9 cellular contexts compared by ENCODE assay signal in the genomic region with DNA sequence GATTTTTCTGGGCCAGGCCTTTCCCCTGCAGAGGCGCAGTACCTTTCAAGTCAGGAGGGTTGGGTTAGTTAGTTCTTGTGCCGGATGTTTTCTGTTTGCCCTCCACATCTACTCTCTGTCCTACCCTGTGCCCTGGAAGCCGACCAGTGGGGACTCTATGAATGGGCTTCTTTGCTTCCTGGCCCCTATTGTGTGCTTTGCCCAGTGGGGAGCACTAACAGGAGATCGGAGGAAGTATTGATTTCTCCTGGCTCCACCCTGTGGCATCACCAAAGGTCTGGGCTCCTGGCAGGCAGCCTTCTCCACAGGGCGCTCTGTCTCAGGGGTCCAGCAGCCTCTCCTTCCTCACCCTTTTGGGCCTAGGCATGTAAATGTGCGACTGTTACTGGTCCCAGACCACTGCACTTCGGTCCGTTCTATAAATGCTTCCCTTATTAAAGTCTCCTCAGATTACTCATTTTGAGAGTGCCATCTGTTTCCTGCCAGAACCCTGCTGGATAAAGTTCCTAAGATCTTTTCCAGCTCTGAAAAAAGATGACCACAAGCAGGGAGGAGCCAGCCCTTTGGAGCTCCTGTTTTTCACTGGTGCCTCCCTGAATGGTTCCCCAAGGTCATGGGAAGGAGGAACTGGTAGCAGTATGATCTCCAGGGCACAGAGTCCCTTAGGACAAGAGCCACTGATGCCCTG. TPM values are rescaled to one million over a fixed set of nuclear protein-coding genes. Genes with fewer than 3 reads are reported as not detected.
DNase-seq lines count a peak whose midpoint lies in the region; ATAC-seq and TF ChIP-seq lines count a peak whose summit lies in the region.
"Had no signal": no experiment of that assay in that cellular context is flagged by ENCODE, and none has a peak within 500 bp of the region (broad histone marks: within the 10 kb centered on the region; RNA-seq: fewer than 3 reads in every experiment).

No MANE protein-coding gene starts in this region.

- H3K27ac Mint-ChIP-seq in T-cell = no peak overlapping the region
- H3K27ac Mint-ChIP-seq: activated CD4-positive, alpha-beta T cell treated with anti-CD3 and anti-CD28 coated beads, Interleukin-2, amount 10 ng/mL, durations not matched to agents 7 days and 5 days had no signal

- no peak for TF ChIP-seq POLR2A in gastrocnemius medialis (IDR thresholded peaks at IDR 0.05)

- no peak overlapping the region for H3K18ac ChIP-seq in mesendoderm (ENCODE audit: low read length)

- no peak overlapping the region for H3K9ac ChIP-seq in mesendoderm (ENCODE audit: low read length)

- H3K56ac ChIP-seq in mesendoderm (ENCODE audit: low read length) = no peak overlapping the region

- no peak overlapping the region for H3K23ac ChIP-seq in mesendoderm (ENCODE audit: low read length)

- no peaks in the 10 kb centered on the region for H3K79me2 ChIP-seq in mesendoderm (ENCODE audit: control insufficient read depth, insufficient read depth, low read length)

- H3K4me3 Mint-ChIP-seq in T-cell = peak overlapping the region in 2 of 3 donors; percentile 4 to 17
- H3K4me3 Mint-ChIP-seq: activated CD4-positive, alpha-beta T cell treated with anti-CD3 and anti-CD28 coated beads, Interleukin-2, amount 10 ng/mL, durations not matched to agents 7 days and 5 days had no signal

- peaks cover 2% of the 10 kb centered on the region for H3K79me1 ChIP-seq in mesendoderm (ENCODE audit: low read length)

- no peak for ATAC-seq in T-cell (replicated peaks in 1 of 4)
- peak; percentile 64 to 81 for ATAC-seq in gastrocnemius medialis
- ATAC-seq in HG03280 (IDR thresholded peaks at IDR 0.05; ENCODE audit: unreplicated experiment) = no peak

- no CpG with 5 or more reads among the region's 8 CpGs for WGBS in mesendoderm (ENCODE audit: extremely low coverage, insufficient coverage, low lambda C conversion rate)

- POLR2A ChIA-PET in T-cell (lab: Charles Lee) = interaction anchor here in 1 of 2 donors (0.6 kb wide), 1 partner anchor 166 kb away, joined by 3 read pairs; no protein-coding TSS in a partner anchor

- no peaks in the 10 kb centered on the region for H3K36me3 Mint-ChIP-seq in T-cell

- H3K27me3 Mint-ChIP-seq in T-cell = no peaks in the 10 kb centered on the region
- H3K27me3 Mint-ChIP-seq: activated CD4-positive, alpha-beta T cell treated with anti-CD3 and anti-CD28 coated beads, Interleukin-2, amount 10 ng/mL, durations not matched to agents 7 days and 5 days had no signal

- H2BK15ac ChIP-seq in mesendoderm (replicated peaks; ENCODE audit: low read depth) = no peak overlapping the region

- H3K4ac ChIP-seq in mesendoderm (ENCODE audit: low read depth, low read length) = no peak overlapping the region

- peaks cover 22 to 29% (median 28%) of the 10 kb centered on the region in 3 donors for H3K4me1 Mint-ChIP-seq in T-cell

- CTCF ChIA-PET in T-cell (lab: Charles Lee) = no interaction called here

- H3K27ac ChIP-seq in gastrocnemius medialis (peak overlapping the region; percentile 26 to 63 (median 44)), mesendoderm (ENCODE audit: low read depth, low read length) (no peak overlapping the region)

- no peak overlapping the region for H3K4me2 ChIP-seq in mesendoderm (ENCODE audit: low read length)

- H3K9me3 Mint-ChIP-seq in T-cell = no peaks in the 10 kb centered on the region
- H3K9me3 Mint-ChIP-seq: activated CD4-positive, alpha-beta T cell treated with anti-CD3 and anti-CD28 coated beads, Interleukin-2, amount 10 ng/mL, durations not matched to agents 7 days and 5 days had no signal

- H2AK5ac ChIP-seq in mesendoderm (ENCODE audit: low read length) = no peak overlapping the region

- H3K27me3 ChIP-seq in gastrocnemius medialis (no peaks in the 10 kb centered on the region), mesendoderm (ENCODE audit: insufficient read depth, low read length, poor library complexity) (no peaks in the 10 kb centered on the region)

- peaks cover 24 to 40% of the 10 kb centered on the region in 2 donors for H3K4me1 ChIP-seq in gastrocnemius medialis
- H3K4me1 ChIP-seq in mesendoderm (ENCODE audit: control insufficient read depth, low read depth, low read length) = peaks cover 6% of the 10 kb centered on the region

- H3K4me3 ChIP-seq in gastrocnemius medialis = no peak overlapping the region
- H3K4me3 ChIP-seq in mesendoderm (ENCODE audit: low read length) = no peak overlapping the region

- no peaks in the 10 kb centered on the region for H3K9me3 ChIP-seq in gastrocnemius medialis

- no peak overlapping the region for H2BK120ac ChIP-seq in mesendoderm (ENCODE audit: low read depth, low read length)

- H2BK5ac ChIP-seq in mesendoderm (ENCODE audit: low read length) = no peak overlapping the region

- no peak overlapping the region for H4K5ac ChIP-seq in mesendoderm (ENCODE audit: low read length)

- DNase-seq in GM04503 (ENCODE audit: low read depth) = peak; percentile 57
- no peak for DNase-seq in T-cell
- peak; percentile 22 for DNase-seq in glomerular visceral epithelial cell (ENCODE audit: extremely low spot score)
- DNase-seq in gastrocnemius medialis = peak; percentile 18 to 38
- no peak for DNase-seq in GM13977 (ENCODE audit: low spot score)
- DNase-seq in mesendoderm = no peak
- no peak for DNase-seq in stimulated activated CD8-positive, alpha-beta memory T cell treated with anti-CD3 and anti-CD28 coated beads, Interleukin-4, amount 100 ng/mL, for 48 hours
- DNase-seq: activated CD4-positive, alpha-beta T cell treated with anti-CD3 and anti-CD28 coated beads, Interleukin-2, amount 10 ng/mL, durations not matched to agents 7 days and 5 days had no signal

- H3K36me3 ChIP-seq in gastrocnemius medialis = no peaks in the 10 kb centered on the region
- no peaks in the 10 kb centered on the region for H3K36me3 ChIP-seq in mesendoderm (ENCODE audit: control insufficient read depth, insufficient read depth, low read length)

- H4K8ac ChIP-seq in mesendoderm (ENCODE audit: low read depth, low read length) = no peak overlapping the region

- intact Hi-C loops in gastrocnemius medialis (cut with DNase I; ENCODE audit: low total_unique reads) = no loop called here

- TF ChIP-seq CTCF in gastrocnemius medialis (IDR thresholded peaks at IDR 0.05 in 4 of 5, conservative IDR thresholded peaks at IDR 0.05 in 1 of 5) (no peak), GM13977 (IDR thresholded peaks at IDR 0.05; ENCODE audit: extremely low read depth, insufficient read depth, missing control alignments) (no peak)

- in situ Hi-C loops in gastrocnemius medialis (cut with MboI; ENCODE audit: low sequenced_read_pairs in 4 of 4) = no loop called here
- in situ Hi-C loops in GM13977 (cut with MboI; ENCODE audit: low pct_unique_long_range_greater_than_20kb, low sequenced_read_pairs, unreplicated experiment) = no loop called here

RNA-seq across cellular contexts. Expression of gene CTDSPL, which starts 44.5 kb away (rescaled TPM):
- 1 to 10 TPM in 4 of 5 donors, under 1 TPM in 1; 0.54 to 2.5 (median 2.0) TPM for total RNA-seq in T-cell
- 10 to 100 TPM; 12.1 to 23.1 (median 14.6) TPM for total RNA-seq in gastrocnemius medialis
- 7.6 TPM for polyA plus RNA-seq in mesendoderm (2013, experiment 1 of 2)
- polyA plus RNA-seq in mesendoderm (2013, experiment 2 of 2) = 8.1 TPM

Comparison
In these comparisons a context has a peak if more than half of its experiments do, and no peak if none do; other contexts are left out.
1. DNase-seq: peak in GM04503 (single experiment), glomerular visceral epithelial cell (single experiment) and gastrocnemius medialis (2 of 2); none in T-cell (0 of 34), GM13977 (single experiment), mesendoderm (single experiment) and stimulated activated CD8-positive, alpha-beta memory T cell treated with anti-CD3 and anti-CD28 coated beads, Interleukin-4, amount 100 ng/mL, for 48 hours (single experiment).
2. ATAC-seq: peak in gastrocnemius medialis (2 of 2); none in T-cell (0 of 4) and HG03280 (single experiment).